ENCODE assay signal across 13 cellular contexts in the genomic region with DNA sequence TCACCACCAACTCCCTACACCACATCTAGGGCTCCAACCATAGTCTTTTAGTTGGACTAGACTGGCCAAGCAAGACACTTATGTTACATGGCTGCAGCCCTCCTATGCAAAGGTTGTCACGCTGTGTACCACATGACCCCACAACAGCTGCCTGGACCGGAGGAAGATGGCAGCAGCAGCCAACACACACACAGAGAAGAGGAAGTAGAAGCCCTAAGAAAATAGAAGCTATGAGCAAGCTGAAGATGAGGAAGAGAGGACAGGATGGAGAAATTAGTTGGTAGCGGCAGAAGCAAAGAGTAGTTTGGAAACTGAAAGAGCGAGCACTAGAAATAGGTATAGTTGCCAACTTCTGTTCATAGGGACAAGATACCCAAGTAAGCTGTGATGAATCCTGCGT.
DNase-seq lines count a peak whose midpoint lies in the region; ATAC-seq and TF ChIP-seq lines count a peak whose summit lies in the region.
"Had no signal": no experiment of that assay in that cellular context is flagged by ENCODE, and none has a peak within 500 bp of the region (broad histone marks: within the 10 kb centered on the region; RNA-seq: fewer than 3 reads in every experiment).

No MANE protein-coding gene starts in this region.

- peaks cover 8% of the 10 kb centered on the region for H3K27me3 Mint-ChIP-seq in activated T-cell treated with anti-CD3 and anti-CD28 coated beads, Interleukin-2, amount 50 U/mL, for 4 hours (ENCODE audit: low read depth)

- H3K4me1 ChIP-seq in left lung, result no peaks in the 10 kb centered on the region
- H3K4me1 ChIP-seq: lower lobe of right lung had no signal

- H3K9me3 Mint-ChIP-seq in activated T-cell treated with anti-CD3 and anti-CD28 coated beads, Interleukin-2, amount 50 U/mL, for 4 hours, result no peaks in the 10 kb centered on the region
- H3K9me3 Mint-ChIP-seq: activated naive CD4-positive, alpha-beta T cell treated with anti-CD3 and anti-CD28 coated beads for 36 hours had no signal

- H3K4me3 ChIP-seq in left lung, result no peak overlapping the region
- H3K4me3 ChIP-seq: lower lobe of right lung had no signal

- no peaks in the 10 kb centered on the region for H3K36me3 Mint-ChIP-seq in activated T-cell treated with anti-CD3 and anti-CD28 coated beads, Interleukin-2, amount 50 U/mL, for 4 hours (ENCODE audit: insufficient read depth)

- no peaks in the 10 kb centered on the region for H3K27me3 ChIP-seq in left lung

- DNase-seq in left lung (no peak), NCI-H1417 (lab: John Stamatoyannopoulos, UW) (no peak), NCI-H510A (lab: John Stamatoyannopoulos, UW) (no peak), KG1 (lab: John Stamatoyannopoulos, UW) (no peak)
- DNase-seq in activated T-cell treated with anti-CD3 and anti-CD28 coated beads, Interleukin-2, amount 50 U/mL, for 4 hours, result no peak
- DNase-seq: activated naive CD4-positive, alpha-beta T cell treated with anti-CD3 and anti-CD28 coated beads for 36 hours; lower lobe of right lung; SHP77 treated with DMSO at 0.1 percent for 48 hours; trophoblast cell had no signal

- H3K9me3 ChIP-seq in left lung, result no peaks in the 10 kb centered on the region
- H3K9me3 ChIP-seq: lower lobe of right lung had no signal

- H3K4me3 Mint-ChIP-seq in activated T-cell treated with anti-CD3 and anti-CD28 coated beads, Interleukin-2, amount 50 U/mL, for 4 hours, result no peak overlapping the region
- H3K4me3 Mint-ChIP-seq: activated naive CD4-positive, alpha-beta T cell treated with anti-CD3 and anti-CD28 coated beads for 36 hours had no signal

- intact Hi-C loops in left lung (cut with DNase I), result no loop called here

- H3K36me3 ChIP-seq in left lung, result no peaks in the 10 kb centered on the region
- H3K36me3 ChIP-seq: lower lobe of right lung had no signal

- ATAC-seq in GM18907 (IDR thresholded peaks at IDR 0.05; ENCODE audit: unreplicated experiment), result peak; percentile 83
- ATAC-seq in HG02623 (IDR thresholded peaks at IDR 0.05; ENCODE audit: unreplicated experiment), result peak; percentile 70
- peak; percentile 67 for ATAC-seq in HG03575 (IDR thresholded peaks at IDR 0.05; ENCODE audit: extremely low read depth, insufficient number of reproducible peaks, low FRiP score, unreplicated experiment)
- peak; percentile 42 for ATAC-seq in left lung
- ATAC-seq in activated T-cell treated with anti-CD3 and anti-CD28 coated beads, Interleukin-2, amount 50 U/mL, for 4 hours, result no peak

- H3K27ac ChIP-seq in left lung, result no peak overlapping the region
- H3K27ac ChIP-seq: KMS-11, lower lobe of right lung had no signal

- H3K4me1 Mint-ChIP-seq in activated T-cell treated with anti-CD3 and anti-CD28 coated beads, Interleukin-2, amount 50 U/mL, for 4 hours (ENCODE audit: low read depth), result peaks cover 3% of the 10 kb centered on the region

- TF ChIP-seq CTCF in left lung (IDR thresholded peaks at IDR 0.05), result no peak

Comparison
In these comparisons a context has a peak if more than half of its experiments do, and no peak if none do; other contexts are left out.
1. ATAC-seq: peak in GM18907 (single experiment), HG02623 (single experiment), HG03575 (single experiment) and left lung (single experiment); none in activated T-cell treated with anti-CD3 and anti-CD28 coated beads, Interleukin-2, amount 50 U/mL, for 4 hours (0 of 2).